23 cellular contexts compared by ENCODE assay signal in genomic region chr2:227095346-227095745, GRCh38.
"Had no signal": no experiment of that assay in that cellular context is flagged by ENCODE, and none has a peak within 500 bp of the region (broad histone marks: within the 10 kb centered on the region; RNA-seq: fewer than 3 reads in every experiment).

No MANE protein-coding gene starts in this region.

- H3K36me3 ChIP-seq: breast epithelium, SJCRH30 had no signal

- H3K9me3 Mint-ChIP-seq: activated naive CD4-positive, alpha-beta T cell treated with anti-CD3 and anti-CD28 coated beads, Interleukin-2, amount 50 U/mL, for 24 hours had no signal

- H3K27me3 Mint-ChIP-seq: activated naive CD4-positive, alpha-beta T cell treated with anti-CD3 and anti-CD28 coated beads, Interleukin-2, amount 50 U/mL, for 24 hours had no signal

- H3K36me3 Mint-ChIP-seq: activated naive CD4-positive, alpha-beta T cell treated with anti-CD3 and anti-CD28 coated beads, Interleukin-2, amount 50 U/mL, for 24 hours; WTC11 had no signal

- H3K4me1 Mint-ChIP-seq: activated naive CD4-positive, alpha-beta T cell treated with anti-CD3 and anti-CD28 coated beads, Interleukin-2, amount 50 U/mL, for 24 hours; WTC11 had no signal

- H3K27ac ChIP-seq: breast epithelium, SJCRH30 had no signal

- DNase-seq: activated CD4-positive, alpha-beta T cell treated with anti-CD3 and anti-CD28 coated beads for 48 hours; activated CD4-positive, alpha-beta T cell treated with anti-CD3 and anti-CD28 coated beads, Interleukin-2, amount 50 U/mL, for 4 hours; activated CD4-positive, CD25-positive, alpha-beta regulatory T cell treated with anti-CD3 and anti-CD28 coated beads, Interleukin-2, amount 50 U/mL, for 72 hours; activated CD8-positive, alpha-beta memory T cell treated with anti-CD3 and anti-CD28 coated beads, Interleukin-2, amount 50 U/mL, for 48 hours; activated CD8-positive, alpha-beta T cell treated with anti-CD3 and anti-CD28 coated beads, Interleukin-2, amount 10 ng/mL, durations not matched to agents 7 days and 5 days; activated naive CD4-positive, alpha-beta T cell; activated T-cell treated with anti-CD3 and anti-CD28 coated beads, Interleukin-2, amount 50 U/mL, for 1 hour; aorta; caudate nucleus; Karpas-422; NCI-H1048; NCI-H146; NCI-H2029; NCI-H2107; NCI-H345; NCI-H510A; RPMI8226; SJCRH30; SW 1271 had no signal

- H3K4me1 ChIP-seq: breast epithelium, SJCRH30 had no signal

- H3K4me3 ChIP-seq: breast epithelium, K562, SJCRH30 had no signal

- H3K9me3 ChIP-seq: breast epithelium, SJCRH30 had no signal

- H3K27ac Mint-ChIP-seq: activated CD8-positive, alpha-beta T cell treated with anti-CD3 and anti-CD28 coated beads, Interleukin-2, amount 10 ng/mL, durations not matched to agents 7 days and 5 days; activated naive CD4-positive, alpha-beta T cell treated with anti-CD3 and anti-CD28 coated beads, Interleukin-2, amount 50 U/mL, for 24 hours; WTC11 had no signal

- H3K27me3 ChIP-seq: breast epithelium, SJCRH30 had no signal

- H3K4me3 Mint-ChIP-seq: activated CD8-positive, alpha-beta T cell treated with anti-CD3 and anti-CD28 coated beads, Interleukin-2, amount 10 ng/mL, durations not matched to agents 7 days and 5 days; activated naive CD4-positive, alpha-beta T cell treated with anti-CD3 and anti-CD28 coated beads, Interleukin-2, amount 50 U/mL, for 24 hours; WTC11 had no signal
